In the genomic region with DNA sequence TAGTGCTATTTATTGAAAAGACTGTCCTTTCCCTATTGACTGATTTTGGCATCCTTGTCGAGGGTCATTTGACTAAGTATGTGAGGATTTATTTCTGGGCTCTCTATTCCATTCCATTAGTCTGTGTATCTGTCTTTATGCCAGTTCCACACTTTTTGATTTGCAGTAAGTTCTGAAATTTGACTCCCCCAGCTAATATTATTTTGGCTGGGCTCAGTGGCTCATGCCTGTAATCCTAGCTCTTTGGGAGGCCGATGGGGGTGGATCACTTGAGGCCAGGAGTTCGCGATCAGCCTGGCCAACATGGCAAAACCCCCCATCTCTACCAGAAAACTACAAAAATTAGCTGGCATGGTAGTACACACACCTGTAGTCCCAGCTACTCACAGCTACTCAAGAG, we compare ENCODE assay signal across 19 cellular contexts. TPM values are rescaled to one million over a fixed set of nuclear protein-coding genes. Genes with fewer than 3 reads are reported as not detected.
DNase-seq lines count a peak whose midpoint lies in the region; ATAC-seq and TF ChIP-seq lines count a peak whose summit lies in the region.
"Had no signal": no experiment of that assay in that cellular context is flagged by ENCODE, and none has a peak within 500 bp of the region (broad histone marks: within the 10 kb centered on the region; RNA-seq: fewer than 3 reads in every experiment).

No MANE protein-coding gene starts in this region.

- 72% methylated on average over 4 of the region's 4 CpGs for WGBS in right cardiac atrium
- no CpG with 5 or more reads among the region's 4 CpGs for WGBS in neuronal stem cell (ENCODE audit: extremely low coverage in 2 of 2, insufficient read length in 2 of 2, insufficient replicate concordance in 1 of 2), 2 donors
- WGBS in gastroesophageal sphincter (ENCODE audit: low coverage in 1 of 2), 2 donors: 53 to 57% methylated on average over 1 to 4 of the region's 4 CpGs

- H3K27ac ChIP-seq in right cardiac atrium (ENCODE audit: low read length) (peak overlapping the region; percentile 13), fibroblast of lung (ENCODE audit: insufficient read depth, low read length) (no peak overlapping the region), neuronal stem cell (replicated peaks; ENCODE audit: low read length) (no peak overlapping the region), gastroesophageal sphincter (no peak overlapping the region)
- H3K27ac ChIP-seq: GM23248 had no signal

- no peak overlapping the region for H3K4me2 ChIP-seq in fibroblast of lung (ENCODE audit: extremely low read depth, insufficient read depth, low read length)
- H3K4me2 ChIP-seq in neuronal stem cell (ENCODE audit: insufficient read depth, low read length, poor library complexity, severe bottlenecking): no peak overlapping the region
- H3K4me2 ChIP-seq: A549 had no signal

- H3K4me1 ChIP-seq in right cardiac atrium (ENCODE audit: control insufficient read depth, insufficient read depth, low read length) (peaks cover 5% of the 10 kb centered on the region), fibroblast of lung (ENCODE audit: control insufficient read depth, extremely low read depth, insufficient read depth, low read length) (no peaks in the 10 kb centered on the region), neuronal stem cell (ENCODE audit: control insufficient read depth in 2 of 2, insufficient read depth in 1 of 2, low read depth in 1 of 2, low read length in 2 of 2) (no peaks in the 10 kb centered on the region), gastroesophageal sphincter (peaks cover 0 to 10% (median 0%) of the 10 kb centered on the region in 3 donors)

- no peak for TF ChIP-seq EP300 in gastroesophageal sphincter (IDR thresholded peaks at IDR 0.05)

- no peak for TF ChIP-seq CTCF in fibroblast of lung (conservative IDR thresholded peaks at IDR 0.05 in 1 of 2, IDR thresholded peaks at IDR 0.05 in 1 of 2; ENCODE audit: low read depth in 1 of 2, low read length in 2 of 2)
- no peak for TF ChIP-seq CTCF in gastroesophageal sphincter (IDR thresholded peaks at IDR 0.05)

- H4K91ac ChIP-seq in neuronal stem cell (ENCODE audit: low read depth, low read length, poor library complexity): no peak overlapping the region

- no peak overlapping the region for H3K9ac ChIP-seq in fibroblast of lung (ENCODE audit: insufficient read depth, low read length)
- no peak overlapping the region for H3K9ac ChIP-seq in neuronal stem cell (ENCODE audit: low read depth, low read length, poor library complexity)
- H3K9ac ChIP-seq: GM23248 had no signal

- H3K9me3 ChIP-seq in right cardiac atrium (ENCODE audit: control insufficient read depth, low read length): no peaks in the 10 kb centered on the region
- H3K9me3 ChIP-seq in fibroblast of lung (ENCODE audit: control insufficient read depth, insufficient read depth, low read depth, low read length): no peaks in the 10 kb centered on the region
- no peaks in the 10 kb centered on the region for H3K9me3 ChIP-seq in neuronal stem cell (replicated peaks in 1 of 2; ENCODE audit: control insufficient read depth in 2 of 2, insufficient read depth in 1 of 2, low read depth in 1 of 2, low read length in 2 of 2)
- no peaks in the 10 kb centered on the region for H3K9me3 ChIP-seq in gastroesophageal sphincter
- H3K9me3 ChIP-seq: A549 had no signal

- H2BK5ac ChIP-seq in neuronal stem cell (ENCODE audit: low read length): no peak overlapping the region

- H3K79me2 ChIP-seq in fibroblast of lung (ENCODE audit: control insufficient read depth, insufficient read depth, low read length): peaks cover 5% of the 10 kb centered on the region

- no peak overlapping the region for H2BK120ac ChIP-seq in neuronal stem cell (ENCODE audit: low read depth, low read length)

- no peak for TF ChIP-seq POLR2A in gastroesophageal sphincter (IDR thresholded peaks at IDR 0.05)

- no peaks in the 10 kb centered on the region for H4K20me1 ChIP-seq in fibroblast of lung (ENCODE audit: control insufficient read depth, extremely low read depth, insufficient read depth, low read length)

- H2AFZ ChIP-seq in fibroblast of lung (ENCODE audit: low read length) (no peak overlapping the region), neuronal stem cell (ENCODE audit: low read length) (no peak overlapping the region)
- H2AFZ ChIP-seq: GM23248 had no signal

- H3K36me3 ChIP-seq in fibroblast of lung (ENCODE audit: control insufficient read depth, insufficient read depth, low read length): peaks cover 3% of the 10 kb centered on the region
- H3K36me3 ChIP-seq in neuronal stem cell (replicated peaks in 1 of 2; ENCODE audit: control insufficient read depth in 2 of 2, insufficient read depth in 2 of 2, low read length in 2 of 2): peaks cover 5 to 75% of the 10 kb centered on the region in 2 donors
- peaks cover 0 to 27% of the 10 kb centered on the region in 2 donors for H3K36me3 ChIP-seq in gastroesophageal sphincter

- ATAC-seq in right cardiac atrium (no peak), left ventricle myocardium superior (no peak), gastroesophageal sphincter (no peak)
- ATAC-seq: A549 had no signal

- H2BK12ac ChIP-seq in neuronal stem cell (ENCODE audit: low read length): no peak overlapping the region

- no peak overlapping the region for H3K4ac ChIP-seq in neuronal stem cell (ENCODE audit: low read length)

- H3K27me3 ChIP-seq in right cardiac atrium (ENCODE audit: control insufficient read depth, insufficient read depth) (no peaks in the 10 kb centered on the region), fibroblast of lung (ENCODE audit: control insufficient read depth, insufficient read depth, low read length) (no peaks in the 10 kb centered on the region), neuronal stem cell (ENCODE audit: control insufficient read depth in 3 of 3, insufficient read depth in 3 of 3, low read depth in 1 of 3, low read length in 3 of 3) (no peaks in the 10 kb centered on the region), gastroesophageal sphincter (no peaks in the 10 kb centered on the region)

- no peak for DNase-seq in right cardiac atrium
- DNase-seq in left ventricle myocardium superior: no peak
- DNase-seq in fibroblast of lung (ENCODE audit: low read depth in 2 of 2): peak; percentile 8 to 36
- DNase-seq in neuronal stem cell (ENCODE audit: low spot score): no peak
- no peak for DNase-seq in activated T-cell treated with anti-CD3 and anti-CD28 coated beads, Interleukin-2, amount 50 U/mL, for 48 hours
- DNase-seq in activated CD8-positive, alpha-beta memory T cell treated with anti-CD3 and anti-CD28 coated beads for 24 hours: no peak
- DNase-seq: AML-193, GF-D8, GM23248, KBM-7, MV-4-11, NCI-H1417 treated with DMSO at 0.1 percent for 48 hours, NCI-H2029, NCI-H2171, NCI-H446 treated with DMSO at 0.1 percent for 48 hours, NCI-H748 treated with DMSO at 0.1 percent for 48 hours, OCI-M1 had no signal

- H3K18ac ChIP-seq in neuronal stem cell (ENCODE audit: low read length): no peak overlapping the region

- no peak overlapping the region for H3K14ac ChIP-seq in neuronal stem cell (ENCODE audit: low read length)

- intact Hi-C loops in right cardiac atrium (cut with DNase I) (no loop called here), left ventricle myocardium superior (cut with micrococcal nuclease) (no loop called here)

- H3K23ac ChIP-seq in neuronal stem cell (ENCODE audit: low read depth, low read length, poor library complexity): no peak overlapping the region

- H3K4me3 ChIP-seq in right cardiac atrium (ENCODE audit: low read length): no peak overlapping the region
- no peak overlapping the region for H3K4me3 ChIP-seq in fibroblast of lung (replicated peaks in 1 of 4; ENCODE audit: control extremely low read depth in 1 of 4, insufficient read depth in 1 of 4, low read depth in 3 of 4, low read length in 4 of 4)
- no peak overlapping the region for H3K4me3 ChIP-seq in neuronal stem cell (ENCODE audit: low read length in 2 of 2)
- no peak overlapping the region for H3K4me3 ChIP-seq in gastroesophageal sphincter
- H3K4me3 ChIP-seq: A549, GM23248 had no signal

- no peak overlapping the region for H2BK15ac ChIP-seq in neuronal stem cell (ENCODE audit: low read length)

- peaks cover 1% of the 10 kb centered on the region for H3K79me1 ChIP-seq in neuronal stem cell (ENCODE audit: low read depth, low read length)

- H4K8ac ChIP-seq in neuronal stem cell (ENCODE audit: low read depth, low read length): peak overlapping the region; percentile 76

- no peak overlapping the region for H2AK5ac ChIP-seq in neuronal stem cell (ENCODE audit: low read depth, low read length)

RNA-seq across cellular contexts. Expression of gene GAREM2, which starts 46.8 kb away (rescaled TPM):
- total RNA-seq in right cardiac atrium (1 to 10 TPM; 2.7 to 6.9 (median 4.4) TPM), left ventricle myocardium superior (3.6 TPM), fibroblast of lung (0.66 and 0.77 TPM in 2 replicates), gastroesophageal sphincter (1 to 10 TPM; 1.8 to 5.5 (median 3.3) TPM)
- polyA plus RNA-seq in right cardiac atrium (1.9 TPM), fibroblast of lung (1.6 TPM in 2 replicates)
- 2.9 and 3.3 TPM in 2 replicates for polyA plus RNA-seq in fibroblast of lung (2012)
- polyA minus RNA-seq in fibroblast of lung (ENCODE audit: low replicate concordance): 7.0 TPM in 2 replicates
- polyA plus RNA-seq in neuronal stem cell (2013, experiment 1 of 2): 40.3 TPM
- polyA plus RNA-seq in neuronal stem cell (2013, experiment 2 of 2): 43.9 TPM

Comparison
In these comparisons a context has a peak if more than half of its experiments do, and no peak if none do; other contexts are left out.
1. DNase-seq: peak in fibroblast of lung (2 of 2); none in right cardiac atrium (0 of 3), left ventricle myocardium superior (single experiment), neuronal stem cell (single experiment), activated T-cell treated with anti-CD3 and anti-CD28 coated beads, Interleukin-2, amount 50 U/mL, for 48 hours (0 of 2) and activated CD8-positive, alpha-beta memory T cell treated with anti-CD3 and anti-CD28 coated beads for 24 hours (single experiment).